In the genomic region with DNA sequence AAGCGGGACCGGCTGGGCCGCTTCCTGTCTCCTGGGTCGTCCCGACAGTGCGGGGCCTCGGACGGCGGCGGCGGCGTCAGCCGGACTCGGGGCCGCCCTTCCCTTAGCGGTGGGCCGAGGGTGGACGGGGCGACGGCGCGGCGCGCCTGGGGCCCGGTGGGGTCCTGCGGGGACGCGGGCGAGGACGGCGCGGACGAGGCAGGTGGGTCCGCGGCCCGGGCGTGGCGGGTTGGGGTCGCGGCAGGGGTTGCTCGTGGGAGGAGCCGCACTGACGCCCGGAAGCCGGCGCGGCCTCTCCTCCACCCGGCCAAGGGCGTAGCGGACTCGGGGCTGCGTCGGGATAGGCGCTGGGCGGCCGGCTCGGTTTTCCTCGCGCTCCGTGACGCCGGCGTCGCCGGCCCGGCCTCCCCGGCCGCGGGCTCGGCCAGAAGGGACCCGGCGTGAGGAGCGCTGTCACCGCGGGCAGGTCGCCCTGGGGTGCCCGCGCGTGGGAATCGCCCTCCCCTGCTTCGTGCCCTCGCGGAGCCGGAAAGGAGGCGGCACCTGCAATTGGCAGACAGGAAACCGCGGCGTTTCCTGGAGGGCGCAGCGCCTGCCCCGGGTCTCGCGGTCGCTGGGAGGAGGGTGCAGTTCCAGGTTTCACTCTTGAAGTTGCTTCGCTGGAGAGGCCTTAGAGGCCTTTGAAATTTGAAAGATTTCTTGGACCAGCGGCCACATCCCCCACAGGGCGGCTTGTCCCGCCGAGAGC, we compare ENCODE assay signal across 8 cellular contexts. TPM values are rescaled to one million over a fixed set of nuclear protein-coding genes. Genes with fewer than 3 reads are reported as not detected.
A peak's percentile ranks its signal among the peaks of the same experiment; 100 is the strongest.
DNase-seq lines count a peak whose midpoint lies in the region; ATAC-seq and TF ChIP-seq lines count a peak whose summit lies in the region.

No MANE protein-coding gene starts in this region.

- no peak overlapping the region for H3K4me3 ChIP-seq in KMS-11 (IDR thresholded peaks at IDR 0.05; ENCODE audit: insufficient read depth, low read depth, low read length)
- peak overlapping the region; percentile 79 to 94 for H3K4me3 ChIP-seq in left lung

- peaks cover 30% of the 10 kb centered on the region for H3K4me1 Mint-ChIP-seq in chondrocyte (ENCODE audit: low read depth)

- no peaks in the 10 kb centered on the region for H3K9me3 Mint-ChIP-seq in chondrocyte (ENCODE audit: low read depth)

- H3K4me3 Mint-ChIP-seq in chondrocyte (ENCODE audit: unreplicated experiment): peak overlapping the region; percentile 76

- TF ChIP-seq CTCF in KMS-11 (conservative IDR thresholded peaks at IDR 0.05; ENCODE audit: low read depth, low read length) (no peak), chondrocyte (IDR thresholded peaks at IDR 0.05) (peak; percentile 4), left lung (IDR thresholded peaks at IDR 0.05) (no peak)

- ATAC-seq in GM21515 (IDR thresholded peaks at IDR 0.05; ENCODE audit: unreplicated experiment) (peak; percentile 21), left lung (peak; percentile 33)

- peak overlapping the region; percentile 90 for H3K4me2 ChIP-seq in KMS-11

- intact Hi-C loops in left lung (cut with DNase I): no loop called here

- H3K9ac ChIP-seq in KMS-11: peak overlapping the region; percentile 71

- H3K27me3 Mint-ChIP-seq in chondrocyte (ENCODE audit: low read depth): no peaks in the 10 kb centered on the region

- H3K79me2 ChIP-seq in KMS-11 (ENCODE audit: insufficient read depth, low read depth): peaks cover 27% of the 10 kb centered on the region

- H3K27ac ChIP-seq in KMS-11 (peak overlapping the region; percentile 75), left lung (peak overlapping the region; percentile 95 to 99)

- H4K20me1 ChIP-seq in KMS-11 (ENCODE audit: insufficient read depth): no peaks in the 10 kb centered on the region

- DNase-seq in DMS53 (lab: John Stamatoyannopoulos, UW) (peak; percentile 75), chondrocyte (ENCODE audit: low spot score) (no peak), left lung (peak; percentile 86 to 95), occipital lobe (lab: John Stamatoyannopoulos, UW) (no peak)
- peak; percentile 80 for DNase-seq in activated CD4-positive, CD25-positive, alpha-beta regulatory T cell treated with anti-CD3 and anti-CD28 coated beads, Interleukin-2, amount 50 U/mL, for 72 hours
- peak; percentile 66 to 67 (median 67) for DNase-seq in stimulated activated CD4-positive, alpha-beta T cell treated with anti-CD3 and anti-CD28 coated beads, TNF-alpha, amount 100 ng/mL, for 48 hours (ENCODE audit: low read depth in 3 of 3)

- H3K4me1 ChIP-seq in KMS-11 (ENCODE audit: low read depth, poor library complexity, severe bottlenecking) (peaks cover 31% of the 10 kb centered on the region), left lung (peaks cover 23 to 66% of the 10 kb centered on the region in 2 donors)

- H3K36me3 Mint-ChIP-seq in chondrocyte (ENCODE audit: low read depth): peaks cover 6% of the 10 kb centered on the region

- H2AFZ ChIP-seq in KMS-11 (ENCODE audit: low read depth): peak overlapping the region; percentile 22

- H3K27ac Mint-ChIP-seq in chondrocyte (ENCODE audit: unreplicated experiment): peak overlapping the region; percentile 27

- H3K36me3 ChIP-seq in KMS-11 (ENCODE audit: insufficient read depth) (no peaks in the 10 kb centered on the region; the same call in 1 of the 2 replicates), left lung (peaks cover 0 to 43% of the 10 kb centered on the region in 2 donors)

- no peaks in the 10 kb centered on the region for H3K27me3 ChIP-seq in KMS-11 (ENCODE audit: insufficient read depth, low read depth)
- H3K27me3 ChIP-seq in left lung: no peaks in the 10 kb centered on the region

- no peaks in the 10 kb centered on the region for H3K9me3 ChIP-seq in left lung

RNA-seq across cellular contexts. Expression of a gene that starts 0.5 kb away (rescaled TPM):
- total RNA-seq in chondrocyte (16.2 to 23.0 TPM (median 17.4 TPM) in 3 replicates), left lung (10 to 100 TPM; 22.1 to 28.1 TPM), occipital lobe (14.2 TPM)

RNA-seq across cellular contexts. Expression of a gene that starts 1.1 kb away (rescaled TPM):
- total RNA-seq in chondrocyte (20.3 to 26.6 TPM (median 20.4 TPM) in 3 replicates), left lung (10 to 100 TPM; 14.3 to 19.0 TPM), occipital lobe (9.7 TPM)

RNA-seq across cellular contexts. Expression of a gene that starts 20.3 kb away (rescaled TPM):
- total RNA-seq in chondrocyte (7.0 to 10.3 TPM (median 9.3 TPM) in 3 replicates), left lung (10 to 100 TPM; 12.3 to 13.8 TPM), occipital lobe (12.5 TPM)

RNA-seq across cellular contexts. Expression of a gene that starts 35.3 kb away (rescaled TPM):
- total RNA-seq in chondrocyte (43.7 to 63.0 TPM (median 45.8 TPM) in 3 replicates), left lung (10 to 100 TPM; 74.8 to 93.1 TPM), occipital lobe (22.9 TPM)

Comparison
In these comparisons a context has a peak if more than half of its experiments do, and no peak if none do; other contexts are left out.
1. DNase-seq: peak in DMS53 (single experiment), activated CD4-positive, CD25-positive, alpha-beta regulatory T cell treated with anti-CD3 and anti-CD28 coated beads, Interleukin-2, amount 50 U/mL, for 72 hours (single experiment), left lung (2 of 2) and stimulated activated CD4-positive, alpha-beta T cell treated with anti-CD3 and anti-CD28 coated beads, TNF-alpha, amount 100 ng/mL, for 48 hours (3 of 3); none in chondrocyte (single experiment) and occipital lobe (single experiment).